Comparison of ENCODE assay signal across 14 cellular contexts in the genomic region with DNA sequence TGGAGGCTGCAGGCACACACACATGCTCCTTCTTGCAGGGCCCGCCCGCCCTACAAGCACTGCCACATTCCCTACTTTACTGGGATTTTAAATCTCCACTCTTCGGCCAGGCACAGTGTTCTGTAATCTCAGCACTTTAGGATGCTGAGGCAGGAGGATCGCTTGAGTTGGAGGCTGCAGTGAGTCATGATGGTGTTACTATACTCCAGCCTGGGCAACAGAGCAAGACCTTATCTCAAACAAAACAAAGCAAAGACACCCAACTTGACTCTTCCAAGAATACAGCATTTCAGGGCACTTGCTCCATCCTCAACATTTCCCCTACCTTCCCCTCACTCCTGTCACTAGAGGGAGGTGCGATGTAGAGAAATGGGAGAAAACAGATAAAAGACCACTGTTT.
DNase-seq lines count a peak whose midpoint lies in the region; FAIRE-seq and TF ChIP-seq lines count a peak whose summit lies in the region.
"Had no signal": no experiment of that assay in that cellular context is flagged by ENCODE, and none has a peak within 500 bp of the region (broad histone marks: within the 10 kb centered on the region; RNA-seq: fewer than 3 reads in every experiment).

No MANE protein-coding gene starts in this region.

- H3K14ac ChIP-seq in H1 (ENCODE audit: insufficient read length), result no peak overlapping the region

- no peaks in the 10 kb centered on the region for H3K36me3 Mint-ChIP-seq in nephron (ENCODE audit: low read depth)
- H3K36me3 Mint-ChIP-seq: CD8-positive, alpha-beta T cell; IgD-negative memory B cell had no signal

- no peaks in the 10 kb centered on the region for H3K27me3 ChIP-seq in H1 (replicated peaks in 1 of 4; ENCODE audit: control insufficient read depth in 3 of 4, extremely low read depth in 1 of 4, insufficient read depth in 3 of 4, low read length in 3 of 4)
- H3K27me3 ChIP-seq: BE2C had no signal

- H2BK120ac ChIP-seq in H1 (replicated peaks; ENCODE audit: low read depth, low read length), result no peak overlapping the region

- H3K4me1 Mint-ChIP-seq in nephron, result peaks cover 58% of the 10 kb centered on the region
- H3K4me1 Mint-ChIP-seq: IgD-negative memory B cell had no signal

- TF ChIP-seq RAD21 in H1 (IDR thresholded peaks at IDR 0.05 in 1 of 2, conservative IDR thresholded peaks at IDR 0.05 in 1 of 2; ENCODE audit: low read depth in 2 of 2, low read length in 2 of 2), result peak; percentile 7 to 12; a peak in 1 of 4 replicates

- H3K23me2 ChIP-seq in H1 (ENCODE audit: low read depth, low read length), result no peaks in the 10 kb centered on the region

- no peak for FAIRE-seq in H1 (lab: Jason Lieb, UNC)
- FAIRE-seq: A549 had no signal

- no peak overlapping the region for H4K5ac ChIP-seq in H1 (ENCODE audit: insufficient read length, low read depth, low read length)

- H3K9me3 ChIP-seq in H1 (ENCODE audit: insufficient read depth in 2 of 2, low read depth in 1 of 2, low read length in 1 of 2), result no peaks in the 10 kb centered on the region
- H3K9me3 ChIP-seq: A549, BE2C had no signal

- CTCF ChIA-PET in H1 (lab: Charles Lee; ENCODE audit: partially characterized antibody), result no interaction called here

- H3K4ac ChIP-seq in H1 (replicated peaks; ENCODE audit: insufficient read length, low read depth, low read length), result no peak overlapping the region

- H2BK12ac ChIP-seq in H1 (ENCODE audit: low read depth, low read length), result no peak overlapping the region

- TF ChIP-seq CTCF in H1 (IDR thresholded peaks at IDR 0.05; ENCODE audit: control extremely low read depth in 1 of 3, insufficient read depth in 1 of 3, low read depth in 1 of 3, low read length in 3 of 3), result no peak
- no peak for TF ChIP-seq CTCF in fibroblast of pulmonary artery (IDR thresholded peaks at IDR 0.05; ENCODE audit: low read length, missing control alignments)
- no peak for TF ChIP-seq CTCF in nephron (IDR thresholded peaks at IDR 0.05; ENCODE audit: unreplicated experiment in 3 of 3)

- no peak overlapping the region for H3K4me3 Mint-ChIP-seq in nephron
- H3K4me3 Mint-ChIP-seq: CD8-positive, alpha-beta T cell; GM23338; H9; IgD-negative memory B cell had no signal

- H3K4me3 ChIP-seq in H1 (ENCODE audit: extremely low read depth in 1 of 4, insufficient read depth in 2 of 4, low read depth in 3 of 4, low read length in 4 of 4), result no peak overlapping the region
- no peak overlapping the region for H3K4me3 ChIP-seq in fibroblast of pulmonary artery (replicated peaks; ENCODE audit: low read depth, low read length)
- H3K4me3 ChIP-seq: A549, GM23338 had no signal

- no peaks in the 10 kb centered on the region for H3K9me3 Mint-ChIP-seq in nephron
- H3K9me3 Mint-ChIP-seq: CD14-positive monocyte; CD8-positive, alpha-beta T cell; GM23338; H9 had no signal

- H2AFZ ChIP-seq in H1 (ENCODE audit: low read length), result no peak overlapping the region
- H2AFZ ChIP-seq: GM23338 had no signal

- peaks cover 17% of the 10 kb centered on the region for H3K27me3 Mint-ChIP-seq in nephron (ENCODE audit: low read depth)

- no peak overlapping the region for H3K23ac ChIP-seq in H1 (ENCODE audit: insufficient read length)

- H2BK15ac ChIP-seq in H1 (ENCODE audit: low read length), result no peak overlapping the region

- WGBS in H1 (ENCODE audit: extremely low coverage in 1 of 2, insufficient coverage in 1 of 2, insufficient read length in 1 of 2, insufficient replicate concordance in 2 of 2, low coverage in 1 of 2, low lambda C conversion rate in 2 of 2, missing lambda C conversion rate in 1 of 2), 2 experiments, result 96% methylated on average over 5 of the region's 5 CpGs; no CpG with 5 or more reads in 1 of the 2 experiments

- H4K20me1 ChIP-seq in H1 (replicated peaks in 1 of 2; ENCODE audit: control insufficient read depth in 1 of 2, insufficient read depth in 2 of 2, low read length in 2 of 2), result no peaks in the 10 kb centered on the region

- H2BK5ac ChIP-seq in H1 (ENCODE audit: low read depth, low read length), result no peak overlapping the region

- no peak for TF ChIP-seq POLR2A in H1 (IDR thresholded peaks at IDR 0.05; ENCODE audit: control extremely low read depth in 1 of 2, low read depth in 2 of 2, low read length in 2 of 2)

- H3K36me3 ChIP-seq in H1 (ENCODE audit: control insufficient read depth in 2 of 4, insufficient read depth in 4 of 4, low read length in 3 of 4), result no peaks in the 10 kb centered on the region
- H3K36me3 ChIP-seq: BE2C had no signal

- H3K27ac Mint-ChIP-seq in nephron, result peak overlapping the region in 2 of 3 experiments; percentile 48 to 58
- H3K27ac Mint-ChIP-seq: CD14-positive monocyte; CD8-positive, alpha-beta T cell; GM23338; H9 had no signal

- no peak overlapping the region for H3K9ac ChIP-seq in H1 (replicated peaks in 1 of 4; ENCODE audit: extremely low read depth in 1 of 4, low read depth in 3 of 4, low read length in 3 of 4)

- H3K27ac ChIP-seq in H1 (ENCODE audit: low read depth, low read length), result no peak overlapping the region
- H3K27ac ChIP-seq in caudate nucleus (ENCODE audit: low read depth, low read length), result no peak overlapping the region
- H3K27ac ChIP-seq: A549 had no signal

- H2AK5ac ChIP-seq in H1 (ENCODE audit: low read depth, low read length), result no peak overlapping the region

- no peaks in the 10 kb centered on the region for H3K4me1 ChIP-seq in H1 (replicated peaks in 1 of 4; ENCODE audit: control insufficient read depth in 3 of 4, insufficient read depth in 4 of 4, low read length in 3 of 4)
- H3K4me1 ChIP-seq: A549, BE2C had no signal

- H4K8ac ChIP-seq in H1 (ENCODE audit: extremely low read depth, insufficient read depth, low read length), result no peak overlapping the region

- H2BK20ac ChIP-seq in H1 (ENCODE audit: low read length), result no peak overlapping the region

- POLR2A ChIA-PET in H1 (lab: Charles Lee; ENCODE audit: partially characterized antibody), result no interaction called here

- TF ChIP-seq EP300 in H1 (IDR thresholded peaks at IDR 0.05; ENCODE audit: borderline replicate concordance in 1 of 2, low read depth in 2 of 2, low read length in 2 of 2), result no peak

- H3K79me1 ChIP-seq in H1 (ENCODE audit: low read depth, low read length), result no peaks in the 10 kb centered on the region

- H3K56ac ChIP-seq in H1 (replicated peaks; ENCODE audit: insufficient read length, low read depth, low read length), result no peak overlapping the region

- H3K79me2 ChIP-seq in H1 (ENCODE audit: control insufficient read depth in 1 of 2, insufficient read depth in 2 of 2, low read length in 2 of 2), result no peaks in the 10 kb centered on the region

- H4K91ac ChIP-seq in H1 (replicated peaks; ENCODE audit: insufficient read length, low read length), result no peak overlapping the region

- H3K18ac ChIP-seq in H1 (ENCODE audit: extremely low read depth, low read length), result no peak overlapping the region

- DNase-seq in H1 (ENCODE audit: low read depth in 1 of 2, low spot score in 2 of 2) (no peak), fibroblast of pulmonary artery (ENCODE audit: low read depth) (peak; percentile 41), NCI-H2196 treated with DMSO at 0.1 percent for 48 hours (lab: John Stamatoyannopoulos, UW; ENCODE audit: unreplicated experiment) (no peak), caudate nucleus (lab: John Stamatoyannopoulos, UW) (no peak), NCI-H748 (lab: John Stamatoyannopoulos, UW; ENCODE audit: unreplicated experiment) (no peak)
- DNase-seq: BE2C; CD8-positive, alpha-beta T cell; COR-L47; H9 had no signal

- H3K4me2 ChIP-seq in H1 (ENCODE audit: insufficient read depth in 1 of 2, low read depth in 2 of 2, low read length in 2 of 2), result no peak overlapping the region
- H3K4me2 ChIP-seq: A549, GM23338 had no signal

TF ChIP-seq in H1, 55 proteins besides CTCF, POLR2A, EP300 and RAD21:
- TF ChIP-seq KDM1A (IDR thresholded peaks at IDR 0.05; ENCODE audit: borderline replicate concordance, low read length) (no peak), RXRA (IDR thresholded peaks at IDR 0.05; ENCODE audit: insufficient read depth, low read depth, low read length) (no peak), HDAC6 (IDR thresholded peaks at IDR 0.05; ENCODE audit: low read depth, low read length) (no peak), SAP30 (IDR thresholded peaks at IDR 0.05; ENCODE audit: insufficient read depth, insufficient replicate concordance, low read length) (no peak), JUND (IDR thresholded peaks at IDR 0.05; ENCODE audit: low read length) (no peak)
